In the genomic region with DNA sequence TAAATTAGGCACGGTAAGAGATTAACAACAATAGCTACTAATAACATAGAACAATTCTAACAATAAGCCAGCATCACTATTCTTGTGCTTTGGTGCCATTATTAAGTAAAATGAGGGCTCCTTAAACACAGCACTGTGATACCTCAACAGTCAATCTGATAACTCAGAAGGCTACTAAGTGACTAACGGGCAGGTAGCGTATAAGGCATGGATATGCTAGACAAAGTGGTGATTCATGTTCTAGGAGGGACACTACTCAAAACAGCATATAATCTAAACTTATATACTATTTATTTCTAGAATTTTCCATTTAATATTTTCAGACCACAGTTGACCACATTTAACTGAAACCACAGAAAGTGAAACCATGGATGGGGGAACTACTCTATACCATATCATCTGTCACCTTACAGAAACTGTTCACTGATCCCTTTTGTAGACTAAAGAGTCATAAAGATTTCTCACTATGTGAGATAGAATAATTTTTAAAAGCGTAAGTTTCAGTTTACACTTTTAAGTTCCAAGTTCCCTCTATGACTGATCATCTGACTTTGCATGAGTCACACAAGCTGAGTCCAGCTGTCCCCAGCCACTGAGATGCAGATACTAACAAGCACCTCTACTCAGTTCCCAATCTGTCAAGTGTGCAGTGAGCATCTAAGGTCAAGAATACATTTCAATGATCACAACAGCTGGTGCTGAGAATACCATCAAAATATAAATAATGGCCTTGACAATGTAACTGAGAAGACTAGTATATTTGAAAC, we compare ENCODE assay signal across 8 cellular contexts.
DNase-seq lines count a peak whose midpoint lies in the region; ATAC-seq and TF ChIP-seq lines count a peak whose summit lies in the region.
"Not testable (repeated sequence)": the region's sequence is repeated elsewhere in the genome, so short reads cannot be mapped to it uniquely, and the experiment has no call there.

No MANE protein-coding gene starts in this region.

- H3K9me3 Mint-ChIP-seq in activated CD8-positive, alpha-beta T cell treated with anti-CD3 and anti-CD28 coated beads for 36 hours: not testable (repeated sequence)

- not testable (repeated sequence) for H3K4me1 Mint-ChIP-seq in activated CD8-positive, alpha-beta T cell treated with anti-CD3 and anti-CD28 coated beads for 36 hours (ENCODE audit: low read depth)

- H3K27me3 Mint-ChIP-seq in activated CD8-positive, alpha-beta T cell treated with anti-CD3 and anti-CD28 coated beads for 36 hours: not testable (repeated sequence)

- H3K27ac Mint-ChIP-seq in activated CD8-positive, alpha-beta T cell treated with anti-CD3 and anti-CD28 coated beads for 36 hours: not testable (repeated sequence)

- not testable (repeated sequence) for H3K4me3 ChIP-seq in upper lobe of right lung

- H3K9me3 ChIP-seq in upper lobe of right lung: not testable (repeated sequence)

- not testable (repeated sequence) for H3K36me3 Mint-ChIP-seq in activated CD8-positive, alpha-beta T cell treated with anti-CD3 and anti-CD28 coated beads for 36 hours (ENCODE audit: low read depth)

- peak; percentile 98 for ATAC-seq in GM18867 (IDR thresholded peaks at IDR 0.05; ENCODE audit: unreplicated experiment)
- ATAC-seq in GM19438 (IDR thresholded peaks at IDR 0.05; ENCODE audit: low read depth, unreplicated experiment): peak; percentile 97
- peak; percentile 99 for ATAC-seq in GM21576 (IDR thresholded peaks at IDR 0.05; ENCODE audit: unreplicated experiment)
- ATAC-seq in HG02840 (IDR thresholded peaks at IDR 0.05; ENCODE audit: low FRiP score, unreplicated experiment): peak; percentile 98
- ATAC-seq in HG03095 (IDR thresholded peaks at IDR 0.05; ENCODE audit: unreplicated experiment): peak; percentile 98
- ATAC-seq in HG03457 (IDR thresholded peaks at IDR 0.05; ENCODE audit: unreplicated experiment): peak; percentile 99
- ATAC-seq in activated CD8-positive, alpha-beta T cell treated with anti-CD3 and anti-CD28 coated beads for 36 hours: peak; percentile 67
- peak; percentile 30 for ATAC-seq in upper lobe of right lung

- POLR2A ChIA-PET in activated CD8-positive, alpha-beta T cell treated with anti-CD3 and anti-CD28 coated beads for 36 hours (lab: Charles Lee): not testable (repeated sequence)

- not testable (repeated sequence) for H3K4me3 Mint-ChIP-seq in activated CD8-positive, alpha-beta T cell treated with anti-CD3 and anti-CD28 coated beads for 36 hours

- CTCF ChIA-PET in activated CD8-positive, alpha-beta T cell treated with anti-CD3 and anti-CD28 coated beads for 36 hours (lab: Charles Lee): not testable (repeated sequence)

- H3K4me1 ChIP-seq in upper lobe of right lung: not testable (repeated sequence)

- intact Hi-C loops in activated CD8-positive, alpha-beta T cell treated with anti-CD3 and anti-CD28 coated beads for 36 hours (cut with micrococcal nuclease); upper lobe of right lung (cut with DNase I): not testable (repeated sequence)

- not testable (repeated sequence) for TF ChIP-seq CTCF in activated CD8-positive, alpha-beta T cell treated with anti-CD3 and anti-CD28 coated beads for 36 hours (IDR thresholded peaks at IDR 0.05); upper lobe of right lung (IDR thresholded peaks at IDR 0.05)

- not testable (repeated sequence) for H3K27ac ChIP-seq in upper lobe of right lung

- not testable (repeated sequence) for DNase-seq in activated CD8-positive, alpha-beta T cell treated with anti-CD3 and anti-CD28 coated beads for 36 hours; upper lobe of right lung

- H3K36me3 ChIP-seq in upper lobe of right lung: not testable (repeated sequence)

- not testable (repeated sequence) for H3K27me3 ChIP-seq in upper lobe of right lung

Comparison
In these comparisons a context has a peak if more than half of its experiments do, and no peak if none do; other contexts are left out.
1. ATAC-seq: peak in every context shown above with its lines; median percentile 99 in GM21576; 99 in HG03457; 98 in GM18867; 98 in HG02840; 98 in HG03095; 97 in GM19438; 67 in activated CD8-positive, alpha-beta T cell treated with anti-CD3 and anti-CD28 coated beads for 36 hours; 30 in upper lobe of right lung.